Comparison of ENCODE assay signal across 22 cellular contexts in the genomic region with DNA sequence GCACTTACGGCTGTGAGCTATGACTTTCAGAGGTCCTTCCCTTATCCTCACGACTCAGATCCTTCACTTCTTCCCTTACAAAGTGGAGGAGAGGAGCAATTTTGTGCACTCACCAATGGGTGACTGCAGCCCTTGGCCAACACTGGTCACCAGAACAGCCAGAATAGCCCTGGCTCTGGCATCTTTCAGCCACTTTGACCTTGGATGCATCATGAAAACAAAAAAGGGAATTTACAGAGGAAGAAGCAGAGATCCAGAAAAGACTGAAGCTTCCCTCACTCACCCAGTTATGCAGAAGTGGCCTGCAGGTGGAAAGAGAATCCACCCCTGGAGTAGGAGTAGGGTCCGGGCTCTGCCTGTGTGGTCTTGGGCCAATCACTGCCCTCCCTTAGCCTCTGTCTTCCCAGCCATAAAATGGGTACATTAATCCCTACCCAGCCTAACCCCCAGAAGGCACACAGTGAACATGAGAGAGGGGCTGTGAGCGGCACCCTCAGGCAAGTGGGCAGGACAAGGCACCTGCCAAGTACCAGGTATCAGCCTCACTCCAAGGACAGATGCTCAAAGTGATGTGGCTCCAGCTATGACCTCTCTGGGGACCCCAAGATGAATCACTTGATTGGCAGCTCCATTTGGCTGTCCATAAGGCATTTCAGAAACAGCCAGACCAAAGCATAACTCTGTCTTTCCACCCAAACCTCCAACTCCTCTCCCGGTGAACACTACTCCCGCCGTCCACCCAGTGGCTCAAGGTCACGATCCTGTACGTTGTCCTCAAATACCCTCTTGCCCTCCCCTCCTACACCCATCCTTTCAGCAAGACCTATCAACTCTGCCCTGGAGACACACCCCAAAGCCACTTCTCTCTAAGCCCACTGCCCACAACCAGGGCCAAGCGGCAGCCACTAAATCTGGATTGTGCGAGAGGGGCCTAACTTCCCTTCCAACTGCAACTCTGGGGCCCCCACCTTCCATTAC.
"Had no signal": no experiment of that assay in that cellular context is flagged by ENCODE, and none has a peak within 500 bp of the region (broad histone marks: within the 10 kb centered on the region; RNA-seq: fewer than 3 reads in every experiment).

No MANE protein-coding gene starts in this region.

- H3K27ac Mint-ChIP-seq: activated CD4-positive, alpha-beta T cell treated with anti-CD3 and anti-CD28 coated beads, Interleukin-2, amount 10 ng/mL, durations not matched to agents 7 days and 5 days; activated CD8-positive, alpha-beta T cell treated with anti-CD3 and anti-CD28 coated beads, Interleukin-2, amount 10 ng/mL, durations not matched to agents 7 days and 5 days; activated naive CD4-positive, alpha-beta T cell treated with anti-CD3 and anti-CD28 coated beads, Interleukin-2, amount 50 U/mL, for 24 hours; natural killer cell had no signal

- H3K36me3 Mint-ChIP-seq: activated naive CD4-positive, alpha-beta T cell treated with anti-CD3 and anti-CD28 coated beads, Interleukin-2, amount 50 U/mL, for 24 hours; mesothelial cell of epicardium; natural killer cell had no signal

- ATAC-seq: activated CD8-positive, alpha-beta T cell treated with anti-CD3 and anti-CD28 coated beads, Interleukin-2, amount 10 ng/mL, durations not matched to agents 7 days and 5 days; gastroesophageal sphincter; natural killer cell had no signal

- H3K27me3 Mint-ChIP-seq: activated CD4-positive, alpha-beta T cell treated with anti-CD3 and anti-CD28 coated beads, Interleukin-2, amount 10 ng/mL, durations not matched to agents 7 days and 5 days; activated naive CD4-positive, alpha-beta T cell treated with anti-CD3 and anti-CD28 coated beads, Interleukin-2, amount 50 U/mL, for 24 hours had no signal

- H3K36me3 ChIP-seq: brain microvascular endothelial cell, gastroesophageal sphincter, heart left ventricle, stomach, transverse colon, WERI-Rb-1 had no signal

- DNase-seq: activated CD4-positive, alpha-beta T cell treated with anti-CD3 and anti-CD28 coated beads, Interleukin-2, amount 10 ng/mL, durations not matched to agents 7 days and 5 days; activated CD4-positive, CD25-positive, alpha-beta regulatory T cell treated with anti-CD3 and anti-CD28 coated beads, Interleukin-2, amount 50 U/mL, for 72 hours; activated CD8-positive, alpha-beta T cell treated with anti-CD3 and anti-CD28 coated beads, Interleukin-2, amount 10 ng/mL, durations not matched to agents 7 days and 5 days; activated gamma-delta T cell treated with Interleukin-2 at 50 U/mL for 16 hours; aorta; brain microvascular endothelial cell; caudate nucleus; effector memory CD4-positive, alpha-beta T cell; heart left ventricle; natural killer cell; retina; stimulated activated CD4-positive, alpha-beta T cell treated with anti-CD3 and anti-CD28 coated beads, Interleukin-4, amount 100 ng/mL, for 4 hours; stomach; transverse colon; WERI-Rb-1 had no signal

- H3K4me3 Mint-ChIP-seq: activated CD4-positive, alpha-beta T cell treated with anti-CD3 and anti-CD28 coated beads, Interleukin-2, amount 10 ng/mL, durations not matched to agents 7 days and 5 days; activated CD8-positive, alpha-beta T cell treated with anti-CD3 and anti-CD28 coated beads, Interleukin-2, amount 10 ng/mL, durations not matched to agents 7 days and 5 days; activated naive CD4-positive, alpha-beta T cell treated with anti-CD3 and anti-CD28 coated beads, Interleukin-2, amount 50 U/mL, for 24 hours; mesothelial cell of epicardium; natural killer cell had no signal

- H3K9me3 ChIP-seq: transverse colon had no signal

- H3K4me3 ChIP-seq: gastroesophageal sphincter, heart left ventricle, lung, SK-N-MC, stomach, transverse colon had no signal

- FAIRE-seq: kidney, TTC549 had no signal

- H3K27ac ChIP-seq: brain microvascular endothelial cell, heart left ventricle, SK-N-MC, transverse colon, WERI-Rb-1 had no signal

- H3K27me3 ChIP-seq: brain microvascular endothelial cell, gastroesophageal sphincter, heart left ventricle, stomach, transverse colon had no signal

- H3K4me1 Mint-ChIP-seq: activated CD4-positive, alpha-beta T cell treated with anti-CD3 and anti-CD28 coated beads, Interleukin-2, amount 10 ng/mL, durations not matched to agents 7 days and 5 days had no signal

- H3K9me3 Mint-ChIP-seq: activated naive CD4-positive, alpha-beta T cell treated with anti-CD3 and anti-CD28 coated beads, Interleukin-2, amount 50 U/mL, for 24 hours; natural killer cell had no signal
